ENCODE assay signal across 1 cellular context in the genomic region with DNA sequence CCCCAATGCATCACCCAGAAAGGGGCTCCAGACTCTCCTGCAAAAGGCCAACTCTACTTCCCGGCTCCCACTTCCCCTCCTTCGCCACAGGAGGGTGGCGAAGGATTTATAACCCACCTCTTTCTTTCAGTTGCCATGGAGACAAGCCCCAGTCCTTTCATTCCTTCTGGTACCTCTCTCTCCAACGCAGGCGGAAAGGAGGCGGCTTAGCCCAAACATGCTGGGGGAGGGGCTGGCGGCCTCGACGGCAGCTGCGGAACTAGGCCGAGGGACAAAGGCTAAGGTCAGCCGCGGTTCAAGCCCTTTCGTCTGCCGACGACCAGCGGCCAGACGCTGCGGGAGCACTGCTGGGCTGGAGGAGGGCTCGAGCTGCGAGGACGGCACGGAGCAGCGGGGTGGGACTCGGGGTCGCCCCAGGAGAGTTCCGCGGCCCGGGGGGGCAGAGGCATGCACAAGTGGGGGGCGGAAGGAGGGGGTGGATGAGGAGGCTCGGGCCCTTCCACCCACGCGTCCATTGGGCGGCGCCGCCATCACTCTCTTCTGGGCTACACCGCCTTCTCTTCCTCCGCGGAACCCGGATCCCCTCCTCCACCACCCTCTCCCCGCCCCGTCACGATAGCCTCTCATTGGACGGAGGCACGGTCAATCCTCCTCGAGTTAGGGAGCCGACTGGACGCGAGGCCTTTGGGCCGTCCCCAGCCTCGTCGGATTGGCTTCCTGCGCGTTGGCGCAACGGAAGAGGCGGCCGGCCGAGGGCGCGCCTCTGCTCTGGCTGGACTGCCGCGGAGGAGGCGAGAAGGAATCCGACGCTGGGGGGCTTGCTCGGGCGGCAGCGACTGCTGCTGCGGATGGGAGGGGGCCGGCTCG.
TF ChIP-seq lines count a peak whose summit lies in the region.

A gene (plus strand): TSS at position 766 of the 867 bp plus-strand sequence.

TF ChIP-seq in HepG2, 621 proteins besides CTCF, POLR2A, EP300 and RAD21 (continued from another document and continues in another):
- peak; percentile 87 for TF ChIP-seq RXRB (CRISPR knock-in tag; IDR thresholded peaks at IDR 0.05; ENCODE audit: borderline replicate concordance)
- peak; percentile 74 for TF ChIP-seq KLF6 (CRISPR knock-in tag; IDR thresholded peaks at IDR 0.05)
- no peak; the same call in 1 of the 2 replicates for TF ChIP-seq HOXA9 (CRISPR knock-in tag; IDR thresholded peaks at IDR 0.05; ENCODE audit: borderline replicate concordance)
- no peak for TF ChIP-seq ZNF260 (CRISPR knock-in tag; IDR thresholded peaks at IDR 0.05; ENCODE audit: borderline replicate concordance, low read depth)
- peak; percentile 95; the same call in 1 of the 2 replicates for TF ChIP-seq ZNF34 (CRISPR knock-in tag; IDR thresholded peaks at IDR 0.05; ENCODE audit: borderline replicate concordance)
- TF ChIP-seq ZNF749 (CRISPR knock-in tag; IDR thresholded peaks at IDR 0.05; ENCODE audit: borderline replicate concordance), result no peak
- TF ChIP-seq, protein P1, sequence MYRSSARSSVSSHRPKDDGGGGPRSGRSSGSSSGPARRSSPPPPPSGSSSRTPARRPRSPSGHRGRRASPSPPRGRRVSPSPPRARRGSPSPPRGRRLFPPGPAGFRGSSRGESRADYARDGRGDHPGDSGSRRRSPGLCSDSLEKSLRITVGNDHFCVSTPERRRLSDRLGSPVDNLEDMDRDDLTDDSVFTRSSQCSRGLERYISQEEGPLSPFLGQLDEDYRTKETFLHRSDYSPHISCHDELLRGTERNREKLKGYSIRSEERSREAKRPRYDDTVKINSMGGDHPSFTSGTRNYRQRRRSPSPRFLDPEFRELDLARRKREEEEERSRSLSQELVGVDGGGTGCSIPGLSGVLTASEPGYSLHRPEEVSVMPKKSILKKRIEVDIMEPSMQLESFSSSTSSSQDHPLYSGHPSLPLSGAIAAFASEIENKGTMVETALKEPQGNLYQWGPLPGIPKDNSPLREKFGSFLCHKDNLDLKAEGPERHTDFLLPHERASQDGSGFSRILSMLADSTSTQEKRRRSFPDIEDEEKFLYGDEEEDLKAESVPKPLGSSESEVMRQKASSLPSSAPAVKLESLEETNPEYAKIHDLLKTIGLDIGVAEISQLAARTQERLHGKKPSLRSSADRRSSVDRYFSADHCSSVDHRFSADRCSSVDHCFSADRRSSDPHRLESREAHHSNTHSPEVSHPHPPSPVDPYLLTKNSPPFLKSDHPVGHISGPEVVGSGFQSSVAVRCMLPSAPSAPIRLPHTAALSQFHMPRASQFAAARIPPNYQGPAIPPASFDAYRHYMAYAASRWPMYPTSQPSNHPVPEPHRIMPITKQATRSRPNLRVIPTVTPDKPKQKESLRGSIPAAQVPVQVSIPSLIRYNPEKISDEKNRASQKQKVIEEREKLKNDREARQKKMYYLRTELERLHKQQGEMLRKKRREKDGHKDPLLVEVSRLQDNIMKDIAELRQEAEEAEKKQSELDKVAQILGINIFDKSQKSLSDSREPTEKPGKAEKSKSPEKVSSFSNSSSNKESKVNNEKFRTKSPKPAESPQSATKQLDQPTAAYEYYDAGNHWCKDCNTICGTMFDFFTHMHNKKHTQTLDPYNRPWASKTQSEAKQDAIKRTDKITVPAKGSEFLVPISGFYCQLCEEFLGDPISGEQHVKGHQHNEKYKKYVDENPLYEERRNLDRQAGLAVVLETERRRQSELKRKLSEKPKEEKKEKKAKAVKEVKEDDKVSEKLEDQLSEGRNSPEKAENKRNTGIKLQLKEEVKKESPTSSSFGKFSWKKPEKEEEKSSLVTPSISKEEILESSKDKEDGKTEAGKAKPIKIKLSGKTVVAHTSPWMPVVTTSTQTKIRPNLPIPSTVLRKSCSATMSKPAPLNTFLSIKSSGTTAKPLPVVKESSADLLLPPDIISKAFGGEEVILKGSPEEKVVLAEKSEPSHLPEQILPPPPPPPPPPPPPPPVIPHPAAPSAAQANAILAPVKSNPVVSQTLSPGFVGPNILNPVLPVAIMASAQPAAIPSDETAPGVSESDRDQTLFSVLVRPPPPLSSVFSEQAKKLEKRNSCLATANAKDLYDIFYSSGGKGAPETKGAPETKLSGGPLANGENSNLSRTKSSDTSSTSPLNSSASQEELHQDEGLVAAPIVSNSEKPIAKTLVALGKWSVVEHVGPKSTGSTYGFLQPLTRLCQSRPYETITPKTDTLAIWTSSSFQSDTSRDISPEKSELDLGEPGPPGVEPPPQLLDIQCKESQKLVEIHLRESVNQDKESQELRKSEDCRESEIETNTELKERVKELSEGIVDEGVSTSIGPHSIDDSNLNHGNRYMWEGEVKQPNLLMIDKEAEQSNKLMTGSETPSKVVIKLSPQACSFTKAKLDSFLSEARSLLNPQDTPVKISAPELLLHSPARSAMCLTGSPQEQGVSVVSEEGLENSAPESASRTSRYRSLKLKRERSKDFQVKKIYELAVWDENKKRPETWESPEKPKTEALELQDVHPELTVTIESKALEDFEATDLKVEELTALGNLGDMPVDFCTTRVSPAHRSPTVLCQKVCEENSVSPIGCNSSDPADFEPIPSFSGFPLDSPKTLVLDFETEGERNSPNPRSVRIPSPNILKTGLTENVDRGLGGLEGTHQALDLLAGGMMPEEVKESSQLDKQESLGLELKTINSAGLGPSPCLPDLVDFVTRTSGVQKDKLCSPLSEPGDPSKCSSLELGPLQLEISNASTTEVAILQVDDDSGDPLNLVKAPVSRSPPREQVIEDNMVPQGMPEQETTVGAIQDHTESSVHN (CRISPR knock-in tag; IDR thresholded peaks at IDR 0.05), result peak; percentile 79
- TF ChIP-seq TCF7 (IDR thresholded peaks at IDR 0.05; ENCODE audit: low read depth), result no peak; the same call in 1 of the 2 replicates
- TF ChIP-seq ZFY (CRISPR knock-in tag; IDR thresholded peaks at IDR 0.05), result peak; percentile 90
- TF ChIP-seq KLF12 (CRISPR knock-in tag; IDR thresholded peaks at IDR 0.05; ENCODE audit: borderline replicate concordance), result peak; percentile 87; the same call in 1 of the 2 replicates
- no peak; the same call in 1 of the 2 replicates for TF ChIP-seq ZNF792 (CRISPR knock-in tag; IDR thresholded peaks at IDR 0.05)
- peak; percentile 95 for TF ChIP-seq ZNF563 (CRISPR knock-in tag; IDR thresholded peaks at IDR 0.05)
- TF ChIP-seq, protein P2, sequence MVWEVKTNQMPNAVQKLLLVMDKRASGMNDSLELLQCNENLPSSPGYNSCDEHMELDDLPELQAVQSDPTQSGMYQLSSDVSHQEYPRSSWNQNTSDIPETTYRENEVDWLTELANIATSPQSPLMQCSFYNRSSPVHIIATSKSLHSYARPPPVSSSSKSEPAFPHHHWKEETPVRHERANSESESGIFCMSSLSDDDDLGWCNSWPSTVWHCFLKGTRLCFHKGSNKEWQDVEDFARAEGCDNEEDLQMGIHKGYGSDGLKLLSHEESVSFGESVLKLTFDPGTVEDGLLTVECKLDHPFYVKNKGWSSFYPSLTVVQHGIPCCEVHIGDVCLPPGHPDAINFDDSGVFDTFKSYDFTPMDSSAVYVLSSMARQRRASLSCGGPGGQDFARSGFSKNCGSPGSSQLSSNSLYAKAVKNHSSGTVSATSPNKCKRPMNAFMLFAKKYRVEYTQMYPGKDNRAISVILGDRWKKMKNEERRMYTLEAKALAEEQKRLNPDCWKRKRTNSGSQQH (CRISPR knock-in tag; IDR thresholded peaks at IDR 0.05; ENCODE audit: low read depth), result 0 out of 2 replicates have a peak, but pooled peaks have one; percentile 92
- peak; percentile 92 for TF ChIP-seq FOXC1 (CRISPR knock-in tag; IDR thresholded peaks at IDR 0.05; ENCODE audit: borderline replicate concordance)
- TF ChIP-seq AGO1 (IDR thresholded peaks at IDR 0.05; ENCODE audit: low read depth, low read length, poor library complexity, severe bottlenecking), result peak; percentile 85
- 0 out of 2 replicates have a peak, but pooled peaks have one; percentile 59 for TF ChIP-seq ELF4 (CRISPR knock-in tag; IDR thresholded peaks at IDR 0.05; ENCODE audit: borderline replicate concordance)
- TF ChIP-seq, protein P3, sequence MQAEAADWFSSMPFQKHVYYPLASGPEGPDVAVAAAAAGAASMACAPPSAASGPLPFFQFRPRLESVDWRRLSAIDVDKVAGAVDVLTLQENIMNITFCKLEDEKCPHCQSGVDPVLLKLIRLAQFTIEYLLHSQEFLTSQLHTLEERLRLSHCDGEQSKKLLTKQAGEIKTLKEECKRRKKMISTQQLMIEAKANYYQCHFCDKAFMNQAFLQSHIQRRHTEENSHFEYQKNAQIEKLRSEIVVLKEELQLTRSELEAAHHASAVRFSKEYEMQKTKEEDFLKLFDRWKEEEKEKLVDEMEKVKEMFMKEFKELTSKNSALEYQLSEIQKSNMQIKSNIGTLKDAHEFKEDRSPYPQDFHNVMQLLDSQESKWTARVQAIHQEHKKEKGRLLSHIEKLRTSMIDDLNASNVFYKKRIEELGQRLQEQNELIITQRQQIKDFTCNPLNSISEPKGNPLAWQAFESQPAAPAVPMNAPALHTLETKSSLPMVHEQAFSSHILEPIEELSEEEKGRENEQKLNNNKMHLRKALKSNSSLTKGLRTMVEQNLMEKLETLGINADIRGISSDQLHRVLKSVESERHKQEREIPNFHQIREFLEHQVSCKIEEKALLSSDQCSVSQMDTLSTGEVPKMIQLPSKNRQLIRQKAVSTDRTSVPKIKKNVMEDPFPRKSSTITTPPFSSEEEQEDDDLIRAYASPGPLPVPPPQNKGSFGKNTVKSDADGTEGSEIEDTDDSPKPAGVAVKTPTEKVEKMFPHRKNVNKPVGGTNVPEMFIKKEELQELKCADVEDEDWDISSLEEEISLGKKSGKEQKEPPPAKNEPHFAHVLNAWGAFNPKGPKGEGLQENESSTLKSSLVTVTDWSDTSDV (CRISPR knock-in tag; IDR thresholded peaks at IDR 0.05), result peak; percentile 95
- TF ChIP-seq TCF7L2 (IDR thresholded peaks at IDR 0.05; ENCODE audit: low read depth, low read length), result no peak
- TF ChIP-seq NFE2L1 (CRISPR knock-in tag; IDR thresholded peaks at IDR 0.05; ENCODE audit: borderline replicate concordance), result no peak
- TF ChIP-seq ZNF773 (CRISPR knock-in tag; IDR thresholded peaks at IDR 0.05; ENCODE audit: borderline replicate concordance), result no peak
- TF ChIP-seq ASH2L (IDR thresholded peaks at IDR 0.05; ENCODE audit: insufficient read length, low read depth, low read length), result peak; percentile 77
- TF ChIP-seq, protein P4, sequence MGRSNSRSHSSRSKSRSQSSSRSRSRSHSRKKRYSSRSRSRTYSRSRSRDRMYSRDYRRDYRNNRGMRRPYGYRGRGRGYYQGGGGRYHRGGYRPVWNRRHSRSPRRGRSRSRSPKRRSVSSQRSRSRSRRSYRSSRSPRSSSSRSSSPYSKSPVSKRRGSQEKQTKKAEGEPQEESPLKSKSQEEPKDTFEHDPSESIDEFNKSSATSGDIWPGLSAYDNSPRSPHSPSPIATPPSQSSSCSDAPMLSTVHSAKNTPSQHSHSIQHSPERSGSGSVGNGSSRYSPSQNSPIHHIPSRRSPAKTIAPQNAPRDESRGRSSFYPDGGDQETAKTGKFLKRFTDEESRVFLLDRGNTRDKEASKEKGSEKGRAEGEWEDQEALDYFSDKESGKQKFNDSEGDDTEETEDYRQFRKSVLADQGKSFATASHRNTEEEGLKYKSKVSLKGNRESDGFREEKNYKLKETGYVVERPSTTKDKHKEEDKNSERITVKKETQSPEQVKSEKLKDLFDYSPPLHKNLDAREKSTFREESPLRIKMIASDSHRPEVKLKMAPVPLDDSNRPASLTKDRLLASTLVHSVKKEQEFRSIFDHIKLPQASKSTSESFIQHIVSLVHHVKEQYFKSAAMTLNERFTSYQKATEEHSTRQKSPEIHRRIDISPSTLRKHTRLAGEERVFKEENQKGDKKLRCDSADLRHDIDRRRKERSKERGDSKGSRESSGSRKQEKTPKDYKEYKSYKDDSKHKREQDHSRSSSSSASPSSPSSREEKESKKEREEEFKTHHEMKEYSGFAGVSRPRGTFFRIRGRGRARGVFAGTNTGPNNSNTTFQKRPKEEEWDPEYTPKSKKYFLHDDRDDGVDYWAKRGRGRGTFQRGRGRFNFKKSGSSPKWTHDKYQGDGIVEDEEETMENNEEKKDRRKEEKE (IDR thresholded peaks at IDR 0.05), result no peak
- peak; percentile 83 for TF ChIP-seq SRY (CRISPR knock-in tag; IDR thresholded peaks at IDR 0.05)
- TF ChIP-seq JARID2 (CRISPR knock-in tag; IDR thresholded peaks at IDR 0.05; ENCODE audit: insufficient replicate concordance), result no peak
- TF ChIP-seq ZNF790 (CRISPR knock-in tag; IDR thresholded peaks at IDR 0.05; ENCODE audit: borderline replicate concordance), result peak; percentile 84; the same call in 1 of the 2 replicates
- 0 out of 2 replicates have a peak, but pooled peaks have one; percentile 65 for TF ChIP-seq ZBTB1 (CRISPR knock-in tag; IDR thresholded peaks at IDR 0.05; ENCODE audit: borderline replicate concordance)
- peak; percentile 99 for TF ChIP-seq DMAP1 (CRISPR knock-in tag; IDR thresholded peaks at IDR 0.05)
- peak; percentile 95 for TF ChIP-seq SP4 (CRISPR knock-in tag; IDR thresholded peaks at IDR 0.05)
- peak; percentile 65 for TF ChIP-seq BCL6 (CRISPR knock-in tag; IDR thresholded peaks at IDR 0.05)
- TF ChIP-seq ZNF670 (CRISPR knock-in tag; IDR thresholded peaks at IDR 0.05; ENCODE audit: borderline replicate concordance), result 0 out of 2 replicates have a peak, but pooled peaks have one; percentile 88
- TF ChIP-seq ZNF101 (CRISPR knock-in tag; IDR thresholded peaks at IDR 0.05; ENCODE audit: borderline replicate concordance, low read depth), result no peak; the same call in 1 of the 2 replicates
- TF ChIP-seq, protein P5, sequence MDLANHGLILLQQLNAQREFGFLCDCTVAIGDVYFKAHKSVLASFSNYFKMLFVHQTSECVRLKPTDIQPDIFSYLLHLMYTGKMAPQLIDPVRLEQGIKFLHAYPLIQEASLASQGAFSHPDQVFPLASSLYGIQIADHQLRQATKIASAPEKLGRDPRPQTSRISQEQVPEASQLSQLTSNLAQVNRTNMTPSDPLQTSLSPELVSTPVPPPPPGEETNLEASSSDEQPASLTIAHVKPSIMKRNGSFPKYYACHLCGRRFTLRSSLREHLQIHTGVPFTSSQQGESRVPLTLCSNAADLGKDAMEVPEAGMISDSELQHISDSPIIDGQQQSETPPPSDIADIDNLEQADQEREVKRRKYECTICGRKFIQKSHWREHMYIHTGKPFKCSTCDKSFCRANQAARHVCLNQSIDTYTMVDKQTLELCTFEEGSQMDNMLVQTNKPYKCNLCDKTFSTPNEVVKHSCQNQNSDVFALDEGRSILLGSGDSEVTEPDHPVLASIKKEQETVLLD (CRISPR knock-in tag; IDR thresholded peaks at IDR 0.05; ENCODE audit: low read depth), result peak; percentile 75; the same call in 1 of the 2 replicates
- peak; percentile 92; the same call in 1 of the 2 replicates for TF ChIP-seq ZFP82 (CRISPR knock-in tag; IDR thresholded peaks at IDR 0.05; ENCODE audit: borderline replicate concordance)
- peak; percentile 64; the same call in 1 of the 3 replicates for TF ChIP-seq MXI1 (IDR thresholded peaks at IDR 0.05; ENCODE audit: borderline replicate concordance, low read depth, low read length)
- TF ChIP-seq ZNF720 (CRISPR knock-in tag; IDR thresholded peaks at IDR 0.05), result no peak
- peak; percentile 95 for TF ChIP-seq REPIN1 (CRISPR knock-in tag; IDR thresholded peaks at IDR 0.05; ENCODE audit: borderline replicate concordance, low read depth)
- no peak for TF ChIP-seq XBP1 (CRISPR knock-in tag; IDR thresholded peaks at IDR 0.05)
- TF ChIP-seq PLRG1 (conservative IDR thresholded peaks at IDR 0.05), result no peak
- TF ChIP-seq, protein P6, sequence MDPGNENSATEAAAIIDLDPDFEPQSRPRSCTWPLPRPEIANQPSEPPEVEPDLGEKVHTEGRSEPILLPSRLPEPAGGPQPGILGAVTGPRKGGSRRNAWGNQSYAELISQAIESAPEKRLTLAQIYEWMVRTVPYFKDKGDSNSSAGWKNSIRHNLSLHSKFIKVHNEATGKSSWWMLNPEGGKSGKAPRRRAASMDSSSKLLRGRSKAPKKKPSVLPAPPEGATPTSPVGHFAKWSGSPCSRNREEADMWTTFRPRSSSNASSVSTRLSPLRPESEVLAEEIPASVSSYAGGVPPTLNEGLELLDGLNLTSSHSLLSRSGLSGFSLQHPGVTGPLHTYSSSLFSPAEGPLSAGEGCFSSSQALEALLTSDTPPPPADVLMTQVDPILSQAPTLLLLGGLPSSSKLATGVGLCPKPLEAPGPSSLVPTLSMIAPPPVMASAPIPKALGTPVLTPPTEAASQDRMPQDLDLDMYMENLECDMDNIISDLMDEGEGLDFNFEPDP (CRISPR knock-in tag; conservative IDR thresholded peaks at IDR 0.05), result no peak
